ENCODE assay signal across 23 cellular contexts in genomic region chr15:59216911-59217310, GRCh38. TPM values are rescaled to one million over a fixed set of nuclear protein-coding genes. Genes with fewer than 3 reads are reported as not detected.
DNase-seq lines count a peak whose midpoint lies in the region; ATAC-seq, FAIRE-seq and TF ChIP-seq lines count a peak whose summit lies in the region.
"Had no signal": no experiment of that assay in that cellular context is flagged by ENCODE, and none has a peak within 500 bp of the region (broad histone marks: within the 10 kb centered on the region; RNA-seq: fewer than 3 reads in every experiment).

No MANE protein-coding gene starts in this region.

- H3K4me3 ChIP-seq in A549 = no peak overlapping the region
- H3K4me3 ChIP-seq in RWPE2 (ENCODE audit: severe bottlenecking) = no peak overlapping the region
- no peak overlapping the region for H3K4me3 ChIP-seq in esophagus muscularis mucosa
- no peak overlapping the region for H3K4me3 ChIP-seq in PC-9
- no peak overlapping the region for H3K4me3 ChIP-seq in hepatocyte
- H3K4me3 ChIP-seq: GM23338 had no signal

- WGBS in A549 (ENCODE audit: missing lambda C conversion rate) = 83% methylated on average over 5 of the region's 5 CpGs
- WGBS in esophagus muscularis mucosa = 96% methylated on average over 5 of the region's 5 CpGs
- WGBS in hepatocyte (ENCODE audit: low lambda C conversion rate, missing lambda C conversion rate) = 92% methylated on average over 5 of the region's 5 CpGs

- peaks cover 48% of the 10 kb centered on the region for H3K36me3 Mint-ChIP-seq in nephron progenitor cell (ENCODE audit: low read depth)
- H3K36me3 Mint-ChIP-seq: CD4-positive, alpha-beta memory T cell had no signal

- H3K27me3 Mint-ChIP-seq in nephron progenitor cell (ENCODE audit: low read depth, poor library complexity) = peaks cover 3% of the 10 kb centered on the region

- peak; percentile 51 for FAIRE-seq in A549 (lab: Jason Lieb, UNC)
- FAIRE-seq: G401.6, GM18507 had no signal

- no peak for TF ChIP-seq RAD21 in A549 (conservative IDR thresholded peaks at IDR 0.05 in 1 of 2, IDR thresholded peaks at IDR 0.05 in 1 of 2)

- H3K27ac ChIP-seq in A549 (peak overlapping the region in 1 of 2 experiments; percentile 7; a peak in 1 of 6 replicates), RWPE2 (ENCODE audit: poor library complexity, severe bottlenecking) (no peak overlapping the region), esophagus muscularis mucosa (replicated peaks in 1 of 4) (no peak overlapping the region), PC-9 (no peak overlapping the region), hepatocyte (no peak overlapping the region)
- H3K27ac ChIP-seq: 22Rv1 had no signal

- H3K36me3 ChIP-seq in RWPE2 (ENCODE audit: low read depth) = peaks cover 90% of the 10 kb centered on the region
- H3K36me3 ChIP-seq in esophagus muscularis mucosa = peaks cover 9 to 67% (median 46%) of the 10 kb centered on the region in 4 donors
- H3K36me3 ChIP-seq in PC-9 (ENCODE audit: low read depth) = peaks cover 7% of the 10 kb centered on the region
- no peaks in the 10 kb centered on the region for H3K36me3 ChIP-seq in hepatocyte (replicated peaks; ENCODE audit: insufficient read depth, low read depth)

- no peaks in the 10 kb centered on the region for H3K9me3 Mint-ChIP-seq in nephron progenitor cell
- H3K9me3 Mint-ChIP-seq: CD4-positive, alpha-beta memory T cell; GM23338; H9 had no signal

- H2AFZ ChIP-seq in PC-9 (no peak overlapping the region), hepatocyte (no peak overlapping the region)
- H2AFZ ChIP-seq: GM23338 had no signal

- no peak for TF ChIP-seq POLR2A in A549 (IDR thresholded peaks at IDR 0.05; ENCODE audit: low read length)
- TF ChIP-seq POLR2A in esophagus muscularis mucosa (IDR thresholded peaks at IDR 0.05; ENCODE audit: low read depth) = no peak

- intact Hi-C loops in esophagus muscularis mucosa (cut with DNase I) = no loop called here
- intact Hi-C loops in PC-9 (cut with micrococcal nuclease; ENCODE audit: unreplicated experiment) = no loop called here

- H3K9me3 ChIP-seq in A549 = no peaks in the 10 kb centered on the region
- H3K9me3 ChIP-seq in RWPE2 (ENCODE audit: severe bottlenecking) = no peaks in the 10 kb centered on the region
- H3K9me3 ChIP-seq in esophagus muscularis mucosa = no peaks in the 10 kb centered on the region
- H3K9me3 ChIP-seq in PC-9 (ENCODE audit: insufficient read depth, low read depth) = no peaks in the 10 kb centered on the region
- no peaks in the 10 kb centered on the region for H3K9me3 ChIP-seq in hepatocyte (ENCODE audit: low read depth)

- ATAC-seq in A549 (no peak), RWPE2 (ENCODE audit: low read depth) (no peak), HG03521 (IDR thresholded peaks at IDR 0.05; ENCODE audit: unreplicated experiment) (no peak)
- ATAC-seq: GM23338, HCT116 had no signal

- H3K4me1 ChIP-seq in A549 (peaks cover 5% of the 10 kb centered on the region; the same call in 1 of the 3 replicates), RWPE2 (ENCODE audit: insufficient read depth, poor library complexity, severe bottlenecking) (no peaks in the 10 kb centered on the region), esophagus muscularis mucosa (no peaks in the 10 kb centered on the region), PC-9 (replicated peaks; ENCODE audit: insufficient read depth) (no peaks in the 10 kb centered on the region), hepatocyte (ENCODE audit: insufficient read depth) (no peaks in the 10 kb centered on the region)

- H3K79me2 ChIP-seq in PC-9 (ENCODE audit: low read depth) (no peaks in the 10 kb centered on the region), hepatocyte (no peaks in the 10 kb centered on the region)

- TF ChIP-seq EP300 in A549 (IDR thresholded peaks at IDR 0.05) (no peak), esophagus muscularis mucosa (IDR thresholded peaks at IDR 0.05) (no peak)

- H3K4me3 Mint-ChIP-seq in nephron progenitor cell = no peak overlapping the region
- H3K4me3 Mint-ChIP-seq: CD4-positive, alpha-beta memory T cell; GM23338; H9 had no signal

- H3K27me3 ChIP-seq in RWPE2 (ENCODE audit: insufficient read depth, poor library complexity, severe bottlenecking) (no peaks in the 10 kb centered on the region), esophagus muscularis mucosa (no peaks in the 10 kb centered on the region), PC-9 (ENCODE audit: insufficient read depth, low read depth) (no peaks in the 10 kb centered on the region), hepatocyte (no peaks in the 10 kb centered on the region)

- POLR2A ChIA-PET in A549 (lab: Yijun Ruan, JAX) (no interaction called here), PC-9 (lab: Charles Lee; ENCODE audit: unreplicated experiment) (no interaction called here)

- TF ChIP-seq CTCF in A549 (IDR thresholded peaks at IDR 0.05) (no peak), RWPE2 (IDR thresholded peaks at IDR 0.05; ENCODE audit: poor library complexity, severe bottlenecking) (no peak), esophagus muscularis mucosa (IDR thresholded peaks at IDR 0.05) (no peak), nephron progenitor cell (IDR thresholded peaks at IDR 0.05) (no peak), PC-9 (conservative IDR thresholded peaks at IDR 0.05) (no peak), hepatocyte (IDR thresholded peaks at IDR 0.05; ENCODE audit: poor library complexity) (no peak)

- H3K4me2 ChIP-seq in A549 (no peak overlapping the region), PC-9 (no peak overlapping the region), hepatocyte (no peak overlapping the region)
- H3K4me2 ChIP-seq: GM23338 had no signal

- no TSS peak for BruUV-seq in PC-9 (replicated peaks; lab: Mats Ljungman, UMichigan)

- H3F3A ChIP-seq in PC-9 (ENCODE audit: insufficient read depth, low read depth) = no peaks in the 10 kb centered on the region; the same call in 1 of the 2 replicates

- peak overlapping the region; percentile 43 for H3K27ac Mint-ChIP-seq in nephron progenitor cell
- H3K27ac Mint-ChIP-seq: CD4-positive, alpha-beta memory T cell; GM23338 had no signal

- no peaks in the 10 kb centered on the region for H3K4me1 Mint-ChIP-seq in nephron progenitor cell
- H3K4me1 Mint-ChIP-seq: CD4-positive, alpha-beta memory T cell; GM23338; H9 had no signal

- H4K20me1 ChIP-seq in PC-9 (ENCODE audit: insufficient read depth) (no peaks in the 10 kb centered on the region), hepatocyte (ENCODE audit: insufficient read depth, poor library complexity, severe bottlenecking) (no peaks in the 10 kb centered on the region)

- DNase-seq in A549 (ENCODE audit: low read depth in 1 of 2, low spot score in 1 of 2) (no peak), RWPE2 (ENCODE audit: low spot score) (peak; percentile 9), esophagus muscularis mucosa (ENCODE audit: extremely low spot score) (peak; percentile 78), nephron progenitor cell (no peak), PC-9 (no peak), cortex of kidney (lab: John Stamatoyannopoulos, UW) (no peak), hepatocyte (ENCODE audit: low spot score) (no peak)
- DNase-seq: C1 segment of cervical spinal cord; Calu3; CD4-positive, alpha-beta memory T cell; COR-L47; DMS153; DND-41; H9 had no signal

- H3K9me2 ChIP-seq in PC-9 (ENCODE audit: insufficient read depth) (no peaks in the 10 kb centered on the region), hepatocyte (replicated peaks; ENCODE audit: insufficient read depth) (no peaks in the 10 kb centered on the region)

- CTCF ChIA-PET in A549 (lab: Yijun Ruan, JAX) (interaction anchor here (1.2 to 1.3 kb wide), 2 partner anchors 42 to 196 kb away, joined by 3 read pairs; no protein-coding TSS in a partner anchor), PC-9 (lab: Charles Lee) (no interaction called here)

TF ChIP-seq in A549, 52 proteins besides CTCF, POLR2A, EP300 and RAD21:
- no peak for TF ChIP-seq HOXB13 (CRISPR knock-in tag; IDR thresholded peaks at IDR 0.05; ENCODE audit: low read depth)
- TF ChIP-seq RNF2 (IDR thresholded peaks at IDR 0.05; ENCODE audit: borderline replicate concordance, low read depth) = no peak
- no peak for TF ChIP-seq RARB (CRISPR knock-in tag; IDR thresholded peaks at IDR 0.05)
- peak; percentile 58; the same call in 1 of the 2 replicates for TF ChIP-seq POLR2AphosphoS2 (conservative IDR thresholded peaks at IDR 0.05; ENCODE audit: low read length)
- TF ChIP-seq NFE2L2 (conservative IDR thresholded peaks at IDR 0.05; ENCODE audit: low read length) = no peak

RNA-seq across cellular contexts. Expression of gene LDHAL6B, which starts 10.3 kb away (rescaled TPM):
- polyA plus RNA-seq in A549 (2011; rRNA removed) (not detected in 2 replicates), A549 (2017; fragmentation: RNase III; extraction: RNeasy Plus Mini Kit Qiagen cat#74134 plus additional on column Dnase treatment) (not detected in 3 replicates), hepatocyte (0.17 TPM in 1 of 2 replicates, not detected in the other)
- polyA plus RNA-seq in A549 (2012; cell fraction: cytosol; rRNA removed) = not detected in 2 replicates
- polyA plus RNA-seq in A549 (2012; cell fraction: nucleus; rRNA removed) = 0.05 TPM in 1 of 2 replicates, not detected in the other
- not detected in 2 replicates for polyA minus RNA-seq in A549 (2011; rRNA and poly(A)+ RNA removed)
- total RNA-seq in esophagus muscularis mucosa (not detected), PC-9 (2021) (not detected in 2 replicates), hepatocyte (not detected in 2 replicates)
- total RNA-seq: A673; Calu3; CD4-positive, alpha-beta memory T cell; GM23338; H4; H9 had no signal
- polyA plus RNA-seq: BJ; CD4-positive, alpha-beta memory T cell; GM23338 had no signal

Comparison
In these comparisons a context has a peak if more than half of its experiments do, and no peak if none do; other contexts are left out.
1. DNase-seq: peak in RWPE2 (single experiment) and esophagus muscularis mucosa (single experiment); none in A549 (0 of 2), nephron progenitor cell (single experiment), PC-9 (0 of 2), cortex of kidney (single experiment) and hepatocyte (single experiment).